In genomic region chr5:95912029-95912428, GRCh38 we compare ENCODE assay signal across 21 cellular contexts. TPM values are rescaled to one million over a fixed set of nuclear protein-coding genes. Genes with fewer than 3 reads are reported as not detected.
DNase-seq lines count a peak whose midpoint lies in the region; ATAC-seq and TF ChIP-seq lines count a peak whose summit lies in the region.
"Had no signal": no experiment of that assay in that cellular context is flagged by ENCODE, and none has a peak within 500 bp of the region (broad histone marks: within the 10 kb centered on the region; RNA-seq: fewer than 3 reads in every experiment).

No MANE protein-coding gene starts in this region.

- CTCF ChIA-PET in Calu3 (lab: Charles Lee) (no interaction called here), IMR-90 (lab: Yijun Ruan, JAX) (interaction anchor here (0.5 kb wide), 1 partner anchor 8 kb away, joined by 3 read pairs; no protein-coding TSS in a partner anchor), T-cell (lab: Charles Lee) (no interaction called here)

- peaks cover 64% of the 10 kb centered on the region for H3K36me3 ChIP-seq in IMR-90 (ENCODE audit: control insufficient read depth, insufficient read depth, low read length)
- H3K36me3 ChIP-seq in hepatocyte (replicated peaks; ENCODE audit: insufficient read depth, low read depth) = no peaks in the 10 kb centered on the region
- peaks cover 77% of the 10 kb centered on the region for H3K36me3 ChIP-seq in osteoblast (ENCODE audit: insufficient read depth, low read length)
- H3K36me3 ChIP-seq: BLaER1, SJCRH30 had no signal

- H2AK5ac ChIP-seq in IMR-90 (ENCODE audit: low read depth, low read length) (no peak overlapping the region), H9 (ENCODE audit: insufficient read length, low read length) (no peak overlapping the region)

- H3K56ac ChIP-seq in IMR-90 (ENCODE audit: extremely low read depth, insufficient read depth, low read length) = no peak overlapping the region
- no peak overlapping the region for H3K56ac ChIP-seq in H9 (ENCODE audit: insufficient read length, low read depth, low read length)

- TF ChIP-seq RAD21 in IMR-90 (IDR thresholded peaks at IDR 0.05; ENCODE audit: low read length) = no peak

- intact Hi-C loops in Calu3 (cut with micrococcal nuclease; ENCODE audit: unreplicated experiment) = no loop called here
- intact Hi-C loops in IMR-90 (cut with micrococcal nuclease) = no loop called here

- POLR2A ChIA-PET in IMR-90 (lab: Charles Lee; ENCODE audit: unreplicated experiment) (no interaction called here), T-cell (lab: Charles Lee) (interaction anchor here in 1 of 2 donors (0.6 kb wide), 1 partner anchor 15 kb away, joined by 3 read pairs; no protein-coding TSS in a partner anchor)

- H2BK15ac ChIP-seq in IMR-90 (ENCODE audit: low read depth, low read length) = no peak overlapping the region
- no peak overlapping the region for H2BK15ac ChIP-seq in H9 (ENCODE audit: low read depth, low read length)

- dilution Hi-C loops in IMR-90 (cut with HindIII; ENCODE audit: low sequenced_read_pairs, unreplicated experiment) = no loop called here

- H3K9me3 ChIP-seq in IMR-90 (ENCODE audit: control insufficient read depth, insufficient read depth, low read length) (no peaks in the 10 kb centered on the region), hepatocyte (ENCODE audit: low read depth) (no peaks in the 10 kb centered on the region), osteoblast (ENCODE audit: low read depth, low read length) (no peaks in the 10 kb centered on the region), H9 (ENCODE audit: control insufficient read depth, low read depth, low read length) (no peaks in the 10 kb centered on the region)
- H3K9me3 ChIP-seq: BLaER1, SJCRH30 had no signal

- H2BK20ac ChIP-seq in IMR-90 (ENCODE audit: low read depth, low read length) (no peak overlapping the region), H9 (ENCODE audit: low read depth, low read length, poor library complexity, severe bottlenecking) (no peak overlapping the region)

- H3K27ac ChIP-seq in IMR-90 (ENCODE audit: insufficient read depth, low read length) (no peak overlapping the region), hepatocyte (peak overlapping the region; percentile 18), osteoblast (ENCODE audit: low read depth, low read length) (peak overlapping the region; percentile 20), H9 (ENCODE audit: insufficient read length, low read depth, low read length) (no peak overlapping the region)
- H3K27ac ChIP-seq: BLaER1, SJCRH30 had no signal

- H3K79me1 ChIP-seq in IMR-90 (ENCODE audit: low read depth in 1 of 2, low read length in 2 of 2) (peaks cover 27 to 80% of the 10 kb centered on the region in 2 experiments), H9 (ENCODE audit: insufficient read depth, low read depth, low read length, poor library complexity, severe bottlenecking) (no peaks in the 10 kb centered on the region)

- H3K9me1 ChIP-seq in IMR-90 (ENCODE audit: insufficient read depth, low read length) = peaks cover 31% of the 10 kb centered on the region

- H4K5ac ChIP-seq in IMR-90 (ENCODE audit: low read depth, low read length) = no peak overlapping the region; the same call in 1 of the 2 replicates
- H4K5ac ChIP-seq in H9 (ENCODE audit: insufficient read length, low read depth, low read length) = no peak overlapping the region

- no peak overlapping the region for H2BK12ac ChIP-seq in H9 (ENCODE audit: insufficient read length, low read depth, low read length)

- H3K27ac Mint-ChIP-seq in Calu3 (ENCODE audit: unreplicated experiment) = peak overlapping the region; percentile 0
- no peak overlapping the region for H3K27ac Mint-ChIP-seq in T-cell
- H3K27ac Mint-ChIP-seq in H9 = peak overlapping the region in 1 of 3 experiments; percentile 4; a peak in 1 of 7 replicates
- H3K27ac Mint-ChIP-seq: CD4-positive, alpha-beta T cell had no signal

- no peaks in the 10 kb centered on the region for H3K23me2 ChIP-seq in H9 (ENCODE audit: insufficient read length, low read depth, low read length, poor library complexity, severe bottlenecking)

- H2BK120ac ChIP-seq in IMR-90 (ENCODE audit: low read depth, low read length) (no peak overlapping the region), H9 (ENCODE audit: low read depth, low read length, poor library complexity, severe bottlenecking) (no peak overlapping the region)

- H2AK9ac ChIP-seq in IMR-90 (replicated peaks; ENCODE audit: low read depth, low read length, poor library complexity) = no peak overlapping the region

- H3K79me2 ChIP-seq in hepatocyte (peaks cover 78% of the 10 kb centered on the region), osteoblast (ENCODE audit: insufficient read depth, low read length) (peaks cover 92% of the 10 kb centered on the region), H9 (ENCODE audit: insufficient read depth, low read length) (no peaks in the 10 kb centered on the region)

- no peak overlapping the region for H3K4me3 Mint-ChIP-seq in Calu3 (ENCODE audit: low read depth, unreplicated experiment)
- no peak overlapping the region for H3K4me3 Mint-ChIP-seq in T-cell
- H3K4me3 Mint-ChIP-seq in H9 = no peak overlapping the region
- H3K4me3 Mint-ChIP-seq: CD4-positive, alpha-beta T cell had no signal

- no peak overlapping the region for H3K9ac ChIP-seq in IMR-90 (ENCODE audit: low read depth, low read length)
- H3K9ac ChIP-seq in H9 (ENCODE audit: extremely low read depth, insufficient read length, low read length) = no peak overlapping the region
- H3K9ac ChIP-seq: BLaER1 had no signal

- H3K4ac ChIP-seq in IMR-90 (ENCODE audit: low read depth, low read length) = no peak overlapping the region
- no peak overlapping the region for H3K4ac ChIP-seq in H9 (ENCODE audit: low read depth, low read length)

- ATAC-seq in IMR-90 (ENCODE audit: low read depth) (no peak), T-cell (replicated peaks in 1 of 4) (no peak), HG03139 (IDR thresholded peaks at IDR 0.05; ENCODE audit: unreplicated experiment) (no peak)
- ATAC-seq: PC-3, Right ventricle myocardium inferior, SK-N-SH treated with all-trans-retinoic acid at 6 μM for 48 hours had no signal

- H3K27me3 ChIP-seq in IMR-90 (ENCODE audit: control insufficient read depth, insufficient read depth, low read length) (no peaks in the 10 kb centered on the region), hepatocyte (no peaks in the 10 kb centered on the region), osteoblast (ENCODE audit: insufficient read depth, low read length) (no peaks in the 10 kb centered on the region), H9 (ENCODE audit: insufficient read depth, low read length) (no peaks in the 10 kb centered on the region)
- H3K27me3 ChIP-seq: BLaER1, SJCRH30 had no signal

- no peak overlapping the region for H4K91ac ChIP-seq in IMR-90 (ENCODE audit: insufficient read depth, low read depth, low read length)
- no peak overlapping the region for H4K91ac ChIP-seq in H9 (ENCODE audit: insufficient read length, low read depth, low read length)

- H3K27me3 Mint-ChIP-seq in Calu3 (ENCODE audit: unreplicated experiment) (no peaks in the 10 kb centered on the region), T-cell (no peaks in the 10 kb centered on the region), H9 (ENCODE audit: low read depth) (no peaks in the 10 kb centered on the region)
- H3K27me3 Mint-ChIP-seq: CD4-positive, alpha-beta T cell had no signal

- peaks cover 24% of the 10 kb centered on the region for H3K4me1 Mint-ChIP-seq in Calu3 (ENCODE audit: low read depth, unreplicated experiment)
- peaks cover 7 to 16% (median 8%) of the 10 kb centered on the region in 3 donors for H3K4me1 Mint-ChIP-seq in T-cell
- peaks cover 29 to 37% of the 10 kb centered on the region in 2 experiments for H3K4me1 Mint-ChIP-seq in H9

- H3K23ac ChIP-seq in IMR-90 (ENCODE audit: low read depth, low read length) (peak overlapping the region; percentile 31; the same call in 1 of the 2 replicates), H9 (ENCODE audit: insufficient read length, low read depth, low read length) (no peak overlapping the region)

- in situ Hi-C loops in IMR-90 (cut with MboI; ENCODE audit: low sequenced_read_pairs) = no loop called here

- H3K4me2 ChIP-seq in IMR-90 (ENCODE audit: low read depth, low read length) (no peak overlapping the region; the same call in 1 of the 2 replicates), hepatocyte (no peak overlapping the region), osteoblast (ENCODE audit: insufficient read depth, low read length) (no peak overlapping the region), H9 (ENCODE audit: insufficient read depth, insufficient read length, low read length) (no peak overlapping the region)
- H3K4me2 ChIP-seq: BLaER1 had no signal

- no peak for TF ChIP-seq POLR2A in IMR-90 (IDR thresholded peaks at IDR 0.05; ENCODE audit: low read depth, low read length)

- TF ChIP-seq CTCF in Calu3 (IDR thresholded peaks at IDR 0.05; ENCODE audit: unreplicated experiment) (no peak), IMR-90 (conservative IDR thresholded peaks at IDR 0.05; ENCODE audit: low read depth, low read length) (no peak), hepatocyte (IDR thresholded peaks at IDR 0.05; ENCODE audit: poor library complexity) (no peak), osteoblast (IDR thresholded peaks at IDR 0.05; ENCODE audit: extremely low read depth, low read depth, low read length) (no peak), H9 (conservative IDR thresholded peaks at IDR 0.05) (no peak)

- H3K4me1 ChIP-seq in IMR-90 (ENCODE audit: control insufficient read depth, insufficient read depth, low read length) (peaks cover 29% of the 10 kb centered on the region), hepatocyte (ENCODE audit: insufficient read depth) (peaks cover 3% of the 10 kb centered on the region), osteoblast (ENCODE audit: insufficient read depth, low read length) (peaks cover 3% of the 10 kb centered on the region), H9 (ENCODE audit: insufficient read depth, low read length) (no peaks in the 10 kb centered on the region; the same call in 1 of the 2 replicates)
- H3K4me1 ChIP-seq: SJCRH30 had no signal

- BruUV-seq in Calu3 (replicated peaks; lab: Mats Ljungman, UMichigan) (no TSS peak), IMR-90 (replicated peaks; lab: Mats Ljungman, UMichigan) (no TSS peak)

- H3K18ac ChIP-seq in IMR-90 (ENCODE audit: low read depth, low read length) (no peak overlapping the region), H9 (ENCODE audit: insufficient read length, low read depth, low read length) (no peak overlapping the region)

- no peak overlapping the region for H3K14ac ChIP-seq in IMR-90 (replicated peaks; ENCODE audit: low read depth, low read length)
- no peak overlapping the region for H3K14ac ChIP-seq in H9 (ENCODE audit: insufficient read depth, low read length)

- H2AFZ ChIP-seq in IMR-90 (replicated peaks; ENCODE audit: low read length, poor library complexity) (no peak overlapping the region), hepatocyte (no peak overlapping the region), osteoblast (ENCODE audit: low read length) (no peak overlapping the region), H9 (ENCODE audit: low read length) (no peak overlapping the region)

- WGBS in IMR-90 (ENCODE audit: extremely low coverage in 2 of 2, insufficient read length in 1 of 2), 2 experiments = no CpG with 5 or more reads among the region's 2 CpGs
- 99% methylated on average over 2 of the region's 2 CpGs for WGBS in hepatocyte (ENCODE audit: low lambda C conversion rate, missing lambda C conversion rate)
- WGBS in H9 (ENCODE audit: extremely low coverage, insufficient read length, low lambda C conversion rate) = no CpG with 5 or more reads among the region's 2 CpGs

- peaks cover 8% of the 10 kb centered on the region for H3K36me3 Mint-ChIP-seq in Calu3 (ENCODE audit: insufficient read depth, unreplicated experiment)
- H3K36me3 Mint-ChIP-seq in T-cell = peaks cover 58% of the 10 kb centered on the region
- peaks cover 0 to 3% (median 1%) of the 10 kb centered on the region in 3 experiments; a peak in 2 of 7 replicates for H3K36me3 Mint-ChIP-seq in H9 (ENCODE audit: insufficient read depth in 1 of 3, low read depth in 3 of 3)

- DNase-seq in Calu3 (no peak), IMR-90 (no peak), hepatocyte (ENCODE audit: low spot score) (no peak), osteoblast (ENCODE audit: insufficient read length, low spot score, missing footprints) (no peak), T-cell (no peak), H9 (no peak)
- DNase-seq: CD4-positive, alpha-beta T cell; DMS53; NCI-H1105; NCI-H146; NCI-H1930; NCI-H2107; NCI-H524; NCI-H748 treated with DMSO at 0.1 percent for 48 hours; NK-92 treated with Interleukin-12 subunit alpha and Interleukin-12 subunit beta, amount 100 ng/mL, for 24 hours; PC-3; SJCRH30 had no signal

- H4K8ac ChIP-seq in IMR-90 (ENCODE audit: low read depth in 2 of 2, low read length in 2 of 2) (no peak overlapping the region; a peak in 1 of 4 replicates), H9 (replicated peaks; ENCODE audit: insufficient read length, low read depth, low read length) (no peak overlapping the region)

- H3T11ph ChIP-seq in H9 (ENCODE audit: low read length) = no peak overlapping the region

- no peaks in the 10 kb centered on the region for H3K9me3 Mint-ChIP-seq in Calu3 (ENCODE audit: low read depth, unreplicated experiment)
- H3K9me3 Mint-ChIP-seq in T-cell = no peaks in the 10 kb centered on the region
- no peaks in the 10 kb centered on the region for H3K9me3 Mint-ChIP-seq in H9
- H3K9me3 Mint-ChIP-seq: CD4-positive, alpha-beta T cell had no signal

- H3K9me2 ChIP-seq in hepatocyte (replicated peaks; ENCODE audit: insufficient read depth) = no peaks in the 10 kb centered on the region

- H3K4me3 ChIP-seq in IMR-90 (ENCODE audit: insufficient read depth, low read depth, low read length) (no peak overlapping the region), hepatocyte (no peak overlapping the region), osteoblast (ENCODE audit: insufficient read depth, low read length) (no peak overlapping the region)
- H3K4me3 ChIP-seq: BLaER1, SJCRH30 had no signal

- peak overlapping the region; percentile 8 for H2BK5ac ChIP-seq in IMR-90 (ENCODE audit: low read depth, low read length, poor library complexity, severe bottlenecking)
- H2BK5ac ChIP-seq in H9 (ENCODE audit: insufficient read length, low read length) = no peak overlapping the region

- H4K20me1 ChIP-seq in IMR-90 (ENCODE audit: insufficient read depth, low read length) (peaks cover 85% of the 10 kb centered on the region), hepatocyte (ENCODE audit: insufficient read depth, poor library complexity, severe bottlenecking) (peaks cover 2% of the 10 kb centered on the region), osteoblast (ENCODE audit: insufficient read depth, low read length) (peaks cover 42% of the 10 kb centered on the region), H9 (ENCODE audit: control insufficient read depth, insufficient read depth, insufficient read length) (no peaks in the 10 kb centered on the region)
- H4K20me1 ChIP-seq: BLaER1 had no signal

RNA-seq across cellular contexts. Expression of gene ELL2, which starts 49.6 kb away (rescaled TPM):
- total RNA-seq in Calu3 (2022) (56.2 and 57.7 TPM in 2 replicates), IMR-90 (2012; rRNA removed) (92.5 and 137 TPM in 2 replicates), hepatocyte (51.1 and 56.0 TPM in 2 replicates), osteoblast (113 and 123 TPM in 2 replicates), T-cell (10 to 100 TPM; 10.3 to 57.8 (median 11.3) TPM), H9 (2021) (27.5 and 27.7 TPM in 2 replicates)
- polyA plus RNA-seq in IMR-90 (2012; rRNA removed) (52.4 and 61.4 TPM in 2 replicates), hepatocyte (31.9 and 34.6 TPM in 2 replicates)
- polyA plus RNA-seq in IMR-90 (2012; cell fraction: cytosol; rRNA removed) = 16.4 and 21.9 TPM in 2 replicates
- 23.4 and 161 TPM in 2 replicates for polyA plus RNA-seq in IMR-90 (2012; cell fraction: nucleus; rRNA removed; ENCODE audit: low replicate concordance)

Comparison
In these comparisons a context has a peak if more than half of its experiments do, and no peak if none do; other contexts are left out.
1. H3K27ac ChIP-seq: peak in hepatocyte (single experiment) and osteoblast (single experiment); none in IMR-90 (single experiment) and H9 (single experiment).